ENCODE assay signal across 25 cellular contexts in genomic region chr5:88256037-88256436, GRCh38.
"Had no signal": no experiment of that assay in that cellular context is flagged by ENCODE, and none has a peak within 500 bp of the region (broad histone marks: within the 10 kb centered on the region; RNA-seq: fewer than 3 reads in every experiment).

No MANE protein-coding gene starts in this region.

- H3K27me3 ChIP-seq: body of pancreas, gastroesophageal sphincter, hepatocyte, spleen had no signal

- ATAC-seq: activated naive CD4-positive, alpha-beta T cell treated with anti-CD3 and anti-CD28 coated beads, Interleukin-2, amount 50 U/mL, for 72 hours; activated T-cell treated with anti-CD3 and anti-CD28 coated beads, Interleukin-2, amount 50 U/mL, for 72 hours; body of pancreas; gastroesophageal sphincter; right cardiac atrium; T-helper 17 cell had no signal

- H3K27ac ChIP-seq: body of pancreas, coronary artery, gastroesophageal sphincter, parathyroid adenoma, spleen, thoracic aorta had no signal

- H3K27ac Mint-ChIP-seq: activated B cell treated with CpG ODN at 0.5 μM for 24 hours; activated naive CD4-positive, alpha-beta T cell treated with anti-CD3 and anti-CD28 coated beads, Interleukin-2, amount 50 U/mL, for 72 hours; activated T-cell treated with anti-CD3 and anti-CD28 coated beads, Interleukin-2, amount 50 U/mL, for 72 hours; mesothelial cell of epicardium; nephron progenitor cell; T-helper 17 cell had no signal

- H3K9ac ChIP-seq: parathyroid adenoma had no signal

- H3K4me3 ChIP-seq: body of pancreas, coronary artery, gastroesophageal sphincter, hepatocyte, spleen, thoracic aorta had no signal

- DNase-seq: activated B cell treated with CpG ODN at 0.5 μM for 24 hours; activated CD4-positive, alpha-beta T cell treated with anti-CD3 and anti-CD28 coated beads, Interleukin-2, amount 50 U/mL, for 1 hour; activated naive CD4-positive, alpha-beta T cell; activated T-cell treated with anti-CD3 and anti-CD28 coated beads for 4 hours; activated T-cell treated with anti-CD3 and anti-CD28 coated beads, Interleukin-2, amount 50 U/mL, for 72 hours; aorta; body of pancreas; cerebellar nuclear complex; naive B cell; nephron progenitor cell; right cardiac atrium; spleen; stimulated activated naive CD4-positive, alpha-beta T cell treated with Interleukin-2 at 50 U/mL for 16 hours; T-helper 17 cell; T1000; trophoblast cell had no signal

- H3K9me3 ChIP-seq: body of pancreas, gastroesophageal sphincter, spleen, thoracic aorta had no signal

- H3K4me1 ChIP-seq: gastroesophageal sphincter, parathyroid adenoma had no signal

- H3K36me3 ChIP-seq: gastroesophageal sphincter, thoracic aorta had no signal

- H3K9me3 Mint-ChIP-seq: activated B cell treated with CpG ODN at 0.5 μM for 24 hours; activated naive CD4-positive, alpha-beta T cell treated with anti-CD3 and anti-CD28 coated beads, Interleukin-2, amount 50 U/mL, for 72 hours; activated T-cell treated with anti-CD3 and anti-CD28 coated beads, Interleukin-2, amount 50 U/mL, for 72 hours; mesothelial cell of epicardium; naive B cell; nephron progenitor cell had no signal

- H3K4me1 Mint-ChIP-seq: mesothelial cell of epicardium, nephron progenitor cell had no signal

- H3K4me3 Mint-ChIP-seq: activated B cell treated with CpG ODN at 0.5 μM for 24 hours; activated T-cell treated with anti-CD3 and anti-CD28 coated beads, Interleukin-2, amount 50 U/mL, for 72 hours; mesothelial cell of epicardium; naive B cell; nephron progenitor cell; T-helper 17 cell had no signal

- H3K27me3 Mint-ChIP-seq: activated B cell treated with CpG ODN at 0.5 μM for 24 hours, naive B cell, T-helper 17 cell had no signal

- FAIRE-seq: endothelial cell of umbilical vein, urothelium cell line had no signal
